18 cellular contexts compared by ENCODE assay signal in the genomic region with DNA sequence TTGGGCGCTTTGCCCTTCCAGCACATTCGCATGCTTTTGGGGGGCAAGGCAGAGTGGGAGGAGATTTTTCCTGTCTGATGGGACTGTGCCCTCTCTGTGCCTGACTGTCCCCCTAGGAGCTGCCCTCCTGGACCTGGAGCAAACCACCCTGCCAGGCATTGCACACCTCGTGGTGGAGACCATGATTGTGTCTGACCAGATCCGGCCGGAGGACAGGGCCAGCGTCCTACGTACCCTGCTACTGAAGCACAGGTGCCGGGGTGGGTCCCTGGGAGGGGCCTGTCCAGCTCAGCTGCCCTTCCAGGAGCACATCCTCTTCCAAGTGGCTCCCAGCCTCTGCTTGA. TPM values are rescaled to one million over a fixed set of nuclear protein-coding genes. Genes with fewer than 3 reads are reported as not detected.
DNase-seq lines count a peak whose midpoint lies in the region; ATAC-seq, FAIRE-seq and TF ChIP-seq lines count a peak whose summit lies in the region.
"Had no signal": no experiment of that assay in that cellular context is flagged by ENCODE, and none has a peak within 500 bp of the region (broad histone marks: within the 10 kb centered on the region; RNA-seq: fewer than 3 reads in every experiment).

No MANE protein-coding gene starts in this region.

- no peak overlapping the region for H3K4me2 ChIP-seq in SK-N-SH
- H3K4me2 ChIP-seq: PC-9 had no signal

- H3K79me2 ChIP-seq in SK-N-SH (ENCODE audit: insufficient read depth): peaks cover 5% of the 10 kb centered on the region; the same call in 1 of the 2 replicates

- no peak for TF ChIP-seq EP300 in SK-N-SH (IDR thresholded peaks at IDR 0.05; ENCODE audit: borderline replicate concordance in 1 of 2, low read depth in 1 of 2, low read length in 1 of 2)

- H2AFZ ChIP-seq in SK-N-SH (ENCODE audit: low read depth): no peak overlapping the region
- H2AFZ ChIP-seq: PC-9 had no signal

- DNase-seq in SK-N-SH: peak; percentile 18
- DNase-seq in D721Med (ENCODE audit: insufficient read length, low spot score): peak; percentile 11
- DNase-seq in right cardiac atrium: no peak
- peak; percentile 49 for DNase-seq in sciatic nerve (ENCODE audit: low spot score)
- DNase-seq in NCI-H2196 (lab: John Stamatoyannopoulos, UW; ENCODE audit: unreplicated experiment): no peak
- DNase-seq in substantia nigra (lab: John Stamatoyannopoulos, UW): no peak
- DNase-seq in COLO668 (lab: John Stamatoyannopoulos, UW; ENCODE audit: unreplicated experiment): no peak
- DNase-seq: BE2C, GF-D8, NCI-H1048, NCI-H146, NCI-H2081, NCI-H524, PC-9 had no signal

- H3K4me1 ChIP-seq in SK-N-SH (ENCODE audit: control insufficient read depth in 1 of 2, insufficient read depth in 2 of 2, low read depth in 1 of 2, low read length in 1 of 2) (peaks cover 0 to 7% of the 10 kb centered on the region in 2 experiments; a peak in 1 of 4 replicates), right cardiac atrium (ENCODE audit: control insufficient read depth, insufficient read depth, low read length) (no peaks in the 10 kb centered on the region)

- intact Hi-C loops in right cardiac atrium (cut with DNase I) (no loop called here), sciatic nerve (cut with DNase I) (no loop called here)

- no peaks in the 10 kb centered on the region for H3F3A ChIP-seq in SK-N-SH (replicated peaks; ENCODE audit: insufficient read depth)

- no peaks in the 10 kb centered on the region for H3K9me2 ChIP-seq in SK-N-SH

- H4K20me1 ChIP-seq in SK-N-SH (ENCODE audit: insufficient read depth): no peaks in the 10 kb centered on the region

- H3K4me3 ChIP-seq in SK-N-SH (ENCODE audit: low read depth in 2 of 2, low read length in 1 of 2): no peak overlapping the region
- no peak overlapping the region for H3K4me3 ChIP-seq in right cardiac atrium (ENCODE audit: low read length)
- H3K4me3 ChIP-seq: PC-9 had no signal

- CTCF ChIA-PET in SK-N-SH (lab: Yijun Ruan, JAX): interaction anchor here (1.0 to 7.8 kb wide), 4 partner anchors 9 to 102 kb away, joined by 3 to 59 read pairs (median 3); no protein-coding TSS in a partner anchor

- H3K9me3 ChIP-seq in SK-N-SH (no peaks in the 10 kb centered on the region), right cardiac atrium (ENCODE audit: control insufficient read depth, low read length) (no peaks in the 10 kb centered on the region)
- H3K9me3 ChIP-seq: BE2C had no signal

- H3K27me3 ChIP-seq in SK-N-SH (ENCODE audit: insufficient read depth) (no peaks in the 10 kb centered on the region), right cardiac atrium (ENCODE audit: control insufficient read depth, insufficient read depth) (no peaks in the 10 kb centered on the region)
- H3K27me3 ChIP-seq: BE2C had no signal

- peaks cover 0 to 5% of the 10 kb centered on the region in 2 experiments for H3K36me3 ChIP-seq in SK-N-SH (replicated peaks in 1 of 2; ENCODE audit: control insufficient read depth in 1 of 2, insufficient read depth in 2 of 2, low read length in 1 of 2)
- H3K36me3 ChIP-seq: BE2C had no signal

- 100% methylated on average over 2 of the region's 8 CpGs for WGBS in SK-N-SH (ENCODE audit: low lambda C conversion rate)
- 74% methylated on average over 8 of the region's 8 CpGs for WGBS in right cardiac atrium

- FAIRE-seq in D721Med (lab: Jason Lieb, UNC): no peak
- FAIRE-seq: GM12891 had no signal

- H3K27ac ChIP-seq in SK-N-SH (ENCODE audit: low read depth in 2 of 2, low read length in 1 of 2) (no peak overlapping the region), right cardiac atrium (ENCODE audit: low read length) (peak overlapping the region; percentile 82), substantia nigra (ENCODE audit: low read depth, low read length, poor library complexity, severe bottlenecking) (no peak overlapping the region)
- H3K27ac ChIP-seq: 22Rv1, PC-9 had no signal

- no peak for ATAC-seq in SK-N-SH treated with all-trans-retinoic acid at 6 μM for 48 hours
- no peak for ATAC-seq in right cardiac atrium
- no peak for ATAC-seq in sciatic nerve
- ATAC-seq: CD8-positive, alpha-beta T cell had no signal

- H3K9ac ChIP-seq in SK-N-SH: no peak overlapping the region

- POLR2A ChIA-PET in SK-N-SH (lab: Yijun Ruan, JAX): interaction anchor here (1.3 to 1.4 kb wide), 2 partner anchors 9 to 72 kb away, joined by 3 to 4 read pairs; no protein-coding TSS in a partner anchor

- no peak for TF ChIP-seq CTCF in SK-N-SH (IDR thresholded peaks at IDR 0.05)
- no peak for TF ChIP-seq CTCF in D721Med (IDR thresholded peaks at IDR 0.05; ENCODE audit: insufficient read depth, missing control alignments)

- no peak for TF ChIP-seq RAD21 in SK-N-SH (IDR thresholded peaks at IDR 0.05; ENCODE audit: low read length)

TF ChIP-seq in SK-N-SH, 30 proteins besides CTCF, POLR2A, EP300 and RAD21:
- TF ChIP-seq MEF2A (IDR thresholded peaks at IDR 0.05; ENCODE audit: borderline replicate concordance, low read depth): no peak
- TF ChIP-seq, protein P1, sequence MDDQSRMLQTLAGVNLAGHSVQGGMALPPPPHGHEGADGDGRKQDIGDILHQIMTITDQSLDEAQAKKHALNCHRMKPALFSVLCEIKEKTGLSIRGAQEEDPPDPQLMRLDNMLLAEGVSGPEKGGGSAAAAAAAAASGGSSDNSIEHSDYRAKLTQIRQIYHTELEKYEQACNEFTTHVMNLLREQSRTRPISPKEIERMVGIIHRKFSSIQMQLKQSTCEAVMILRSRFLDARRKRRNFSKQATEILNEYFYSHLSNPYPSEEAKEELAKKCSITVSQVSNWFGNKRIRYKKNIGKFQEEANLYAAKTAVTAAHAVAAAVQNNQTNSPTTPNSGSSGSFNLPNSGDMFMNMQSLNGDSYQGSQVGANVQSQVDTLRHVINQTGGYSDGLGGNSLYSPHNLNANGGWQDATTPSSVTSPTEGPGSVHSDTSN (IDR thresholded peaks at IDR 0.05): no peak
- TF ChIP-seq RFX5 (IDR thresholded peaks at IDR 0.05; ENCODE audit: low read length): no peak
- TF ChIP-seq, protein P2, sequence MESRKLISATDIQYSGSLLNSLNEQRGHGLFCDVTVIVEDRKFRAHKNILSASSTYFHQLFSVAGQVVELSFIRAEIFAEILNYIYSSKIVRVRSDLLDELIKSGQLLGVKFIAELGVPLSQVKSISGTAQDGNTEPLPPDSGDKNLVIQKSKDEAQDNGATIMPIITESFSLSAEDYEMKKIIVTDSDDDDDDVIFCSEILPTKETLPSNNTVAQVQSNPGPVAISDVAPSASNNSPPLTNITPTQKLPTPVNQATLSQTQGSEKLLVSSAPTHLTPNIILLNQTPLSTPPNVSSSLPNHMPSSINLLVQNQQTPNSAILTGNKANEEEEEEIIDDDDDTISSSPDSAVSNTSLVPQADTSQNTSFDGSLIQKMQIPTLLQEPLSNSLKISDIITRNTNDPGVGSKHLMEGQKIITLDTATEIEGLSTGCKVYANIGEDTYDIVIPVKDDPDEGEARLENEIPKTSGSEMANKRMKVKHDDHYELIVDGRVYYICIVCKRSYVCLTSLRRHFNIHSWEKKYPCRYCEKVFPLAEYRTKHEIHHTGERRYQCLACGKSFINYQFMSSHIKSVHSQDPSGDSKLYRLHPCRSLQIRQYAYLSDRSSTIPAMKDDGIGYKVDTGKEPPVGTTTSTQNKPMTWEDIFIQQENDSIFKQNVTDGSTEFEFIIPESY (IDR thresholded peaks at IDR 0.05; ENCODE audit: borderline replicate concordance, low read depth): no peak

TF ChIP-seq in SK-N-SH treated with all-trans-retinoic acid at 6 μM for 48 hours, 23 proteins besides CTCF, POLR2A, EP300 and RAD21 (continues in another document):
- TF ChIP-seq ZC3H10 (CRISPR knock-in tag; IDR thresholded peaks at IDR 0.05) (no peak), ZNF70 (CRISPR knock-in tag; IDR thresholded peaks at IDR 0.05) (no peak)
- TF ChIP-seq, protein P3, sequence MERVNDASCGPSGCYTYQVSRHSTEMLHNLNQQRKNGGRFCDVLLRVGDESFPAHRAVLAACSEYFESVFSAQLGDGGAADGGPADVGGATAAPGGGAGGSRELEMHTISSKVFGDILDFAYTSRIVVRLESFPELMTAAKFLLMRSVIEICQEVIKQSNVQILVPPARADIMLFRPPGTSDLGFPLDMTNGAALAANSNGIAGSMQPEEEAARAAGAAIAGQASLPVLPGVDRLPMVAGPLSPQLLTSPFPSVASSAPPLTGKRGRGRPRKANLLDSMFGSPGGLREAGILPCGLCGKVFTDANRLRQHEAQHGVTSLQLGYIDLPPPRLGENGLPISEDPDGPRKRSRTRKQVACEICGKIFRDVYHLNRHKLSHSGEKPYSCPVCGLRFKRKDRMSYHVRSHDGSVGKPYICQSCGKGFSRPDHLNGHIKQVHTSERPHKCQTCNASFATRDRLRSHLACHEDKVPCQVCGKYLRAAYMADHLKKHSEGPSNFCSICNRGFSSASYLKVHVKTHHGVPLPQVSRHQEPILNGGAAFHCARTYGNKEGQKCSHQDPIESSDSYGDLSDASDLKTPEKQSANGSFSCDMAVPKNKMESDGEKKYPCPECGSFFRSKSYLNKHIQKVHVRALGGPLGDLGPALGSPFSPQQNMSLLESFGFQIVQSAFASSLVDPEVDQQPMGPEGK (CRISPR knock-in tag; IDR thresholded peaks at IDR 0.05; ENCODE audit: borderline replicate concordance): no peak

RNA-seq across cellular contexts. Expression of a gene that starts 5.3 kb away (rescaled TPM):
- polyA plus RNA-seq in SK-N-SH (2012; rRNA removed) (12.2 and 12.3 TPM in 2 replicates), right cardiac atrium (288 TPM)
- 3.9 and 5.1 TPM in 2 replicates for polyA plus RNA-seq in SK-N-SH (2012; cell fraction: cytosol; rRNA removed)
- polyA plus RNA-seq in SK-N-SH (2012; cell fraction: nucleus; rRNA removed): 53.0 and 74.5 TPM in 2 replicates
- total RNA-seq in right cardiac atrium (100 to 1,000 TPM; 322 to 445 (median 392) TPM), sciatic nerve (6.7 TPM)
- total RNA-seq: CD8-positive, alpha-beta T cell had no signal

RNA-seq across cellular contexts. Expression of a gene that starts 35.1 kb away (rescaled TPM):
- polyA plus RNA-seq in SK-N-SH (2012; rRNA removed) (22.1 and 22.9 TPM in 2 replicates), right cardiac atrium (13.4 TPM)
- polyA plus RNA-seq in SK-N-SH (2012; cell fraction: cytosol; rRNA removed): 4.1 and 5.5 TPM in 2 replicates
- polyA plus RNA-seq in SK-N-SH (2012; cell fraction: nucleus; rRNA removed): 141 and 185 TPM in 2 replicates
- total RNA-seq in right cardiac atrium (10 to 100 TPM; 12.1 to 19.0 (median 15.1) TPM), sciatic nerve (58.5 TPM)

Comparison
In these comparisons a context has a peak if more than half of its experiments do, and no peak if none do; other contexts are left out.
1. DNase-seq: peak in SK-N-SH (single experiment), D721Med (single experiment) and sciatic nerve (single experiment); none in right cardiac atrium (0 of 3), NCI-H2196 (single experiment), substantia nigra (0 of 49) and COLO668 (single experiment).
2. RNA of a gene that starts 5.3 kb away (total RNA-seq): 322 to 445 TPM in right cardiac atrium; 6.7 TPM in sciatic nerve (single experiment); every median in the first group is over 10 times any median in the second.